1 cellular context compared by ENCODE assay signal in the genomic region with DNA sequence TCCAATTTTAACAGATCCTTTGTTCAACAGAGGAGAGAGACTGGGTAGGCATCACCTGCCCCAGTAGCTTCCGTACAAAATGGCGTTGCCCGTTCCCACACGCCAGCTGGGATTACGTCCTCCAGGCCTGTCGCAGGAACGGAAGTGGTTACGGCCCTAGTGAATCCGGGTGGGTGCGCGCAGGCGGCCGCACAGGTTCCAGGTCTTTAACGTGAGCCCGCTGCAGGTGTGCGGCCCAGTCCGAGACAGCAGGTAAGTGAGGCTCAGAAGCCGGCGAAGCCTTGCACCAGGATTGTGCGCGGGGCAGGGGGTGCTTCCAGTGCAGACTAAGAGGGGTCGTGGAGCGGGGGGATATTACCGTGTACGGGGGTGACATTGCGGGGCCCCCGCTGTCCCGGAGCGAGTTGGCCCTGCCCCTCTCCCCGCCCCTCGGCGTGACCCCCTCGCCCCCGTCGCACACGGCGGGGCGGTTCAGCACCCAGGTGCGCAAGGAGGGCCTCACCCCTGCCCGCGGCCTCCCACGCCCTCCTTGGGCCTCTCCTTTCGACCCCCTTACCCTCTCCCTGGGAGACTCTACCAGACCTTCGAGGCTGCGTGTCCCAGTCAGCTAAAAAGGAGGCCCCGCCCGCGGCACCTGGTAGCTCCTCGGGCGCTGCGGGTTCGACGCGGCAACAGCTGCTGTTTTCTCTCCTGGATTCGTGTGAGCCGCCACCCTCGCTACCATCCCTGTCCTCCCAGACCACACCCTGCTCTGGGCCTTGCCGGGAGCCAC.
TF ChIP-seq lines count a peak whose summit lies in the region.

A gene with protein sequence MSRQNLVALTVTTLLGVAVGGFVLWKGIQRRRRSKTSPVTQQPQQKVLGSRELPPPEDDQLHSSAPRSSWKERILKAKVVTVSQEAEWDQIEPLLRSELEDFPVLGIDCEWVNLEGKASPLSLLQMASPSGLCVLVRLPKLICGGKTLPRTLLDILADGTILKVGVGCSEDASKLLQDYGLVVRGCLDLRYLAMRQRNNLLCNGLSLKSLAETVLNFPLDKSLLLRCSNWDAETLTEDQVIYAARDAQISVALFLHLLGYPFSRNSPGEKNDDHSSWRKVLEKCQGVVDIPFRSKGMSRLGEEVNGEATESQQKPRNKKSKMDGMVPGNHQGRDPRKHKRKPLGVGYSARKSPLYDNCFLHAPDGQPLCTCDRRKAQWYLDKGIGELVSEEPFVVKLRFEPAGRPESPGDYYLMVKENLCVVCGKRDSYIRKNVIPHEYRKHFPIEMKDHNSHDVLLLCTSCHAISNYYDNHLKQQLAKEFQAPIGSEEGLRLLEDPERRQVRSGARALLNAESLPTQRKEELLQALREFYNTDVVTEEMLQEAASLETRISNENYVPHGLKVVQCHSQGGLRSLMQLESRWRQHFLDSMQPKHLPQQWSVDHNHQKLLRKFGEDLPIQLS (plus strand): TSS at position 159 of the 772 bp plus-strand sequence. CDS start 17,973 bp downstream, outside the sequence.

TF ChIP-seq in liver, 16 proteins besides CTCF, POLR2A, EP300 and RAD21 (continued from another document):
- TF ChIP-seq, protein P1, sequence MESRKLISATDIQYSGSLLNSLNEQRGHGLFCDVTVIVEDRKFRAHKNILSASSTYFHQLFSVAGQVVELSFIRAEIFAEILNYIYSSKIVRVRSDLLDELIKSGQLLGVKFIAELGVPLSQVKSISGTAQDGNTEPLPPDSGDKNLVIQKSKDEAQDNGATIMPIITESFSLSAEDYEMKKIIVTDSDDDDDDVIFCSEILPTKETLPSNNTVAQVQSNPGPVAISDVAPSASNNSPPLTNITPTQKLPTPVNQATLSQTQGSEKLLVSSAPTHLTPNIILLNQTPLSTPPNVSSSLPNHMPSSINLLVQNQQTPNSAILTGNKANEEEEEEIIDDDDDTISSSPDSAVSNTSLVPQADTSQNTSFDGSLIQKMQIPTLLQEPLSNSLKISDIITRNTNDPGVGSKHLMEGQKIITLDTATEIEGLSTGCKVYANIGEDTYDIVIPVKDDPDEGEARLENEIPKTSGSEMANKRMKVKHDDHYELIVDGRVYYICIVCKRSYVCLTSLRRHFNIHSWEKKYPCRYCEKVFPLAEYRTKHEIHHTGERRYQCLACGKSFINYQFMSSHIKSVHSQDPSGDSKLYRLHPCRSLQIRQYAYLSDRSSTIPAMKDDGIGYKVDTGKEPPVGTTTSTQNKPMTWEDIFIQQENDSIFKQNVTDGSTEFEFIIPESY (IDR thresholded peaks at IDR 0.05) = peak; percentile 74
- TF ChIP-seq GABPA (IDR thresholded peaks at IDR 0.05 in 1 of 2, conservative IDR thresholded peaks at IDR 0.05 in 1 of 2) = peak; percentile 79 to 95
